24 cellular contexts compared by ENCODE assay signal in genomic region chr1:187481581-187482148, GRCh38.
"Had no signal": no experiment of that assay in that cellular context is flagged by ENCODE, and none has a peak within 500 bp of the region (broad histone marks: within the 10 kb centered on the region; RNA-seq: fewer than 3 reads in every experiment).

No MANE protein-coding gene starts in this region.

- H3K4me3 ChIP-seq: adrenal gland, ascending aorta, lower lobe of right lung, sigmoid colon, suprapubic skin, tibial artery, upper lobe of right lung had no signal

- H3K9me3 ChIP-seq: adrenal gland, ascending aorta, lower lobe of right lung, sigmoid colon, suprapubic skin, tibial artery, upper lobe of right lung had no signal

- H3K36me3 ChIP-seq: adrenal gland, ascending aorta, brain microvascular endothelial cell, lower lobe of right lung, sigmoid colon, suprapubic skin, tibial artery, upper lobe of right lung had no signal

- ATAC-seq: effector memory CD8-positive, alpha-beta T cell; left lobe of liver; lower lobe of right lung; stimulated activated naive B cell treated with anti-CD40 and anti-IgM and Interleukin-4, amounts not matched to agents 10 μg/mL and 1 μg/mL and 100 μg/mL, for 72 hours; upper lobe of right lung had no signal

- DNase-seq: activated CD4-positive, alpha-beta T cell treated with anti-CD3 and anti-CD28 coated beads for 4 hours; activated CD4-positive, alpha-beta T cell treated with anti-CD3 and anti-CD28 coated beads, Interleukin-2, amount 50 U/mL, for 4 hours; activated CD8-positive, alpha-beta memory T cell treated with anti-CD3 and anti-CD28 coated beads for 24 hours; activated effector memory CD4-positive, alpha-beta T cell treated with anti-CD3 and anti-CD28 coated beads, Interleukin-2, amount 50 U/mL, for 16 hours; activated naive CD4-positive, alpha-beta T cell treated with anti-CD3 and anti-CD28 coated beads for 36 hours; activated naive CD8-positive, alpha-beta T cell treated with anti-CD3 and anti-CD28 coated beads for 36 hours; adrenal gland; brain microvascular endothelial cell; cortex of kidney; effector memory CD8-positive, alpha-beta T cell; foreskin fibroblast; kidney glomerular epithelial cell; lower lobe of right lung; mesendoderm; sigmoid colon; small intestine; stimulated activated CD4-positive, alpha-beta T cell treated with anti-CD3 and anti-CD28 coated beads, Interleukin-1b, Interleukin-23, amount 100 ng/mL, for 48 hours; stimulated activated CD4-positive, alpha-beta T cell treated with anti-CD3 and anti-CD28 coated beads, Interleukin-4, amount 100 ng/mL, for 4 hours; stimulated activated naive B cell treated with anti-CD40 and anti-IgM and Interleukin-4, amounts not matched to agents 10 μg/mL and 1 μg/mL and 100 μg/mL, for 72 hours; tibial artery; upper lobe of right lung had no signal

- H3K4me1 ChIP-seq: adrenal gland, ascending aorta, lower lobe of right lung, sigmoid colon, suprapubic skin, tibial artery, upper lobe of right lung had no signal

- H3K27me3 ChIP-seq: adrenal gland, ascending aorta, brain microvascular endothelial cell, sigmoid colon, suprapubic skin, tibial artery, upper lobe of right lung had no signal

- FAIRE-seq: small intestine had no signal

- H3K27ac ChIP-seq: adrenal gland, ascending aorta, brain microvascular endothelial cell, lower lobe of right lung, sigmoid colon, suprapubic skin, tibial artery, upper lobe of right lung had no signal
